ENCODE assay signal across 9 cellular contexts in genomic region chr7:100431286-100431735, GRCh38. TPM values are rescaled to one million over a fixed set of nuclear protein-coding genes. Genes with fewer than 3 reads are reported as not detected.
A peak's percentile ranks its signal among the peaks of the same experiment; 100 is the strongest.
DNase-seq lines count a peak whose midpoint lies in the region; ATAC-seq lines count a peak whose summit lies in the region.
"Had no signal": no experiment of that assay in that cellular context is flagged by ENCODE, and none has a peak within 500 bp of the region (broad histone marks: within the 10 kb centered on the region; RNA-seq: fewer than 3 reads in every experiment).

No MANE protein-coding gene starts in this region.

- peak overlapping the region; percentile 77 for H3K4me3 Mint-ChIP-seq in activated CD4-positive, alpha-beta T cell treated with anti-CD3 and anti-CD28 coated beads for 36 hours
- peak overlapping the region; percentile 87 for H3K4me3 Mint-ChIP-seq in activated T-helper 17 cell treated with anti-CD3 and anti-CD28 coated beads, Interleukin-2, amount 50 U/mL, for 72 hours
- H3K4me3 Mint-ChIP-seq in immature natural killer cell = peak overlapping the region; percentile 34 to 89 (median 87)

- H3K4me3 ChIP-seq in subcutaneous abdominal adipose tissue (ENCODE audit: low read depth in 1 of 5, low read length in 5 of 5) = peak overlapping the region in 3 of 5 donors; percentile 5 to 90 (median 84)

- POLR2A ChIA-PET in activated CD4-positive, alpha-beta T cell treated with anti-CD3 and anti-CD28 coated beads for 36 hours (lab: Charles Lee) = interaction anchor here (0.6 to 1.3 kb wide), 3 partner anchors 265 to 305 kb away, joined by 3 to 4 read pairs (median 4); no protein-coding TSS in a partner anchor

- peaks cover 5% of the 10 kb centered on the region for H3K9me3 Mint-ChIP-seq in activated CD4-positive, alpha-beta T cell treated with anti-CD3 and anti-CD28 coated beads for 36 hours (ENCODE audit: low read depth)
- peaks cover 4% of the 10 kb centered on the region for H3K9me3 Mint-ChIP-seq in activated T-helper 17 cell treated with anti-CD3 and anti-CD28 coated beads, Interleukin-2, amount 50 U/mL, for 72 hours
- H3K9me3 Mint-ChIP-seq in immature natural killer cell = no peaks in the 10 kb centered on the region

- H3K27me3 ChIP-seq in subcutaneous abdominal adipose tissue (ENCODE audit: control insufficient read depth in 5 of 5, insufficient read depth in 4 of 5, low read length in 5 of 5) = no peaks in the 10 kb centered on the region

- ATAC-seq in activated CD4-positive, alpha-beta T cell treated with anti-CD3 and anti-CD28 coated beads for 36 hours = no peak
- ATAC-seq in activated T-helper 17 cell treated with anti-CD3 and anti-CD28 coated beads, Interleukin-2, amount 50 U/mL, for 72 hours (replicated peaks) = no peak
- no peak for ATAC-seq in GM21529 (IDR thresholded peaks at IDR 0.05; ENCODE audit: unreplicated experiment)
- ATAC-seq in HG03139 (IDR thresholded peaks at IDR 0.05; ENCODE audit: unreplicated experiment) = no peak

- peaks cover 0 to 29% (median 23%) of the 10 kb centered on the region in 5 donors for H3K36me3 ChIP-seq in subcutaneous abdominal adipose tissue (ENCODE audit: control insufficient read depth in 5 of 5, insufficient read depth in 5 of 5, low read length in 5 of 5)

- H3K27me3 Mint-ChIP-seq in activated CD4-positive, alpha-beta T cell treated with anti-CD3 and anti-CD28 coated beads for 36 hours = no peaks in the 10 kb centered on the region
- H3K27me3 Mint-ChIP-seq in activated T-helper 17 cell treated with anti-CD3 and anti-CD28 coated beads, Interleukin-2, amount 50 U/mL, for 72 hours = no peaks in the 10 kb centered on the region
- peaks cover 29 to 32% (median 32%) of the 10 kb centered on the region in 3 donors for H3K27me3 Mint-ChIP-seq in immature natural killer cell (ENCODE audit: low read depth in 3 of 3)

- no peak for DNase-seq in activated CD4-positive, alpha-beta T cell treated with anti-CD3 and anti-CD28 coated beads for 36 hours
- DNase-seq in activated CD4-positive, alpha-beta T cell treated with anti-CD3 and anti-CD28 coated beads, Interleukin-2, amount 50 U/mL, for 4 hours = no peak
- no peak for DNase-seq in immature natural killer cell
- no peak for DNase-seq in HPDE6-E6E7 (ENCODE audit: extremely low spot score)

- no peak overlapping the region for H3K9ac ChIP-seq in subcutaneous abdominal adipose tissue (ENCODE audit: low read length in 5 of 5)

- intact Hi-C loops in activated CD4-positive, alpha-beta T cell treated with anti-CD3 and anti-CD28 coated beads for 36 hours (cut with DNase I, micrococcal nuclease) = loop anchor here in 1 of 2 experiments (10.0 kb wide), 1 partner anchor 243 kb away; the partner anchor contains the start of gene GNB2

- peaks cover 7 to 58% (median 56%) of the 10 kb centered on the region in 5 donors for H3K4me1 ChIP-seq in subcutaneous abdominal adipose tissue (ENCODE audit: control insufficient read depth in 5 of 5, insufficient read depth in 5 of 5, low read length in 5 of 5)

- peaks cover 56% of the 10 kb centered on the region for H3K36me3 Mint-ChIP-seq in activated CD4-positive, alpha-beta T cell treated with anti-CD3 and anti-CD28 coated beads for 36 hours (ENCODE audit: low read depth)
- H3K36me3 Mint-ChIP-seq in activated T-helper 17 cell treated with anti-CD3 and anti-CD28 coated beads, Interleukin-2, amount 50 U/mL, for 72 hours (ENCODE audit: low read depth) = peaks cover 80% of the 10 kb centered on the region
- H3K36me3 Mint-ChIP-seq in immature natural killer cell = peaks cover 0 to 13% (median 4%) of the 10 kb centered on the region in 3 donors

- no peaks in the 10 kb centered on the region for H3K9me3 ChIP-seq in subcutaneous abdominal adipose tissue (ENCODE audit: control insufficient read depth in 5 of 5, low read length in 5 of 5)

- H3K27ac ChIP-seq in subcutaneous abdominal adipose tissue (ENCODE audit: low read depth, low read length) = peak overlapping the region; percentile 95

- CTCF ChIA-PET in activated CD4-positive, alpha-beta T cell treated with anti-CD3 and anti-CD28 coated beads for 36 hours (lab: Charles Lee) = no interaction called here

- peak overlapping the region; percentile 88 for H3K27ac Mint-ChIP-seq in activated CD4-positive, alpha-beta T cell treated with anti-CD3 and anti-CD28 coated beads for 36 hours
- peak overlapping the region; percentile 91 for H3K27ac Mint-ChIP-seq in activated T-helper 17 cell treated with anti-CD3 and anti-CD28 coated beads, Interleukin-2, amount 50 U/mL, for 72 hours
- peak overlapping the region; percentile 62 to 99 (median 96) for H3K27ac Mint-ChIP-seq in immature natural killer cell

- H3K4me1 Mint-ChIP-seq in activated CD4-positive, alpha-beta T cell treated with anti-CD3 and anti-CD28 coated beads for 36 hours = peaks cover 52% of the 10 kb centered on the region
- peaks cover 38% of the 10 kb centered on the region for H3K4me1 Mint-ChIP-seq in activated T-helper 17 cell treated with anti-CD3 and anti-CD28 coated beads, Interleukin-2, amount 50 U/mL, for 72 hours
- peaks cover 64% of the 10 kb centered on the region in 2 donors for H3K4me1 Mint-ChIP-seq in immature natural killer cell

RNA-seq across cellular contexts. Expression of gene MEPCE, which starts 1.7 kb away (rescaled TPM):
- 10 to 100 TPM; 44.4 to 45.9 TPM for total RNA-seq in activated CD4-positive, alpha-beta T cell treated with anti-CD3 and anti-CD28 coated beads for 36 hours
- total RNA-seq in activated T-helper 17 cell treated with anti-CD3 and anti-CD28 coated beads, Interleukin-2, amount 50 U/mL, for 72 hours = 10 to 100 TPM; 59.5 to 65.2 TPM
- 10 to 100 TPM in 1 of 3 donors, 1 to 10 TPM in 2; 3.0 to 12.1 (median 8.3) TPM for polyA plus RNA-seq in immature natural killer cell

RNA-seq across cellular contexts. Expression of gene ZCWPW1, which starts 2.8 kb away (rescaled TPM):
- 1 to 10 TPM; 3.0 to 3.4 TPM for total RNA-seq in activated CD4-positive, alpha-beta T cell treated with anti-CD3 and anti-CD28 coated beads for 36 hours
- total RNA-seq in activated T-helper 17 cell treated with anti-CD3 and anti-CD28 coated beads, Interleukin-2, amount 50 U/mL, for 72 hours = 1 to 10 TPM; 3.1 to 3.8 TPM
- 1 to 10 TPM; 4.1 to 5.9 (median 5.7) TPM for polyA plus RNA-seq in immature natural killer cell

RNA-seq across cellular contexts. Expression of gene PPP1R35, which starts 5.0 kb away (rescaled TPM):
- total RNA-seq in activated CD4-positive, alpha-beta T cell treated with anti-CD3 and anti-CD28 coated beads for 36 hours = 10 to 100 TPM; 48.7 to 60.3 TPM
- 10 to 100 TPM; 51.2 to 63.6 TPM for total RNA-seq in activated T-helper 17 cell treated with anti-CD3 and anti-CD28 coated beads, Interleukin-2, amount 50 U/mL, for 72 hours
- 10 to 100 TPM; 25.7 to 42.2 (median 41.8) TPM for polyA plus RNA-seq in immature natural killer cell

RNA-seq across cellular contexts. Expression of gene SPACDR, which starts 32.7 kb away (rescaled TPM):
- 1 to 10 TPM; 3.5 to 4.2 TPM for total RNA-seq in activated CD4-positive, alpha-beta T cell treated with anti-CD3 and anti-CD28 coated beads for 36 hours
- 10 to 100 TPM in 1 of 2 donors, 1 to 10 TPM in 1; 3.3 to 17.3 TPM for total RNA-seq in activated T-helper 17 cell treated with anti-CD3 and anti-CD28 coated beads, Interleukin-2, amount 50 U/mL, for 72 hours
- 1 to 10 TPM in 1 of 3 donors, under 1 TPM in 1, not detected in 1; 0.43 to 2.2 TPM for polyA plus RNA-seq in immature natural killer cell
- total RNA-seq: frontal cortex had no signal

RNA-seq across cellular contexts. Expression of gene TSC22D4, which starts 47.7 kb away (rescaled TPM):
- total RNA-seq in activated CD4-positive, alpha-beta T cell treated with anti-CD3 and anti-CD28 coated beads for 36 hours = 10 to 100 TPM; 78.5 to 85.7 TPM
- 100 to 1,000 TPM in 1 of 2 donors, 10 to 100 TPM in 1; 88.5 to 163 TPM for total RNA-seq in activated T-helper 17 cell treated with anti-CD3 and anti-CD28 coated beads, Interleukin-2, amount 50 U/mL, for 72 hours
- polyA plus RNA-seq in immature natural killer cell = 10 to 100 TPM; 32.4 to 42.2 (median 35.3) TPM
